ENCODE assay signal across 14 cellular contexts in the genomic region with DNA sequence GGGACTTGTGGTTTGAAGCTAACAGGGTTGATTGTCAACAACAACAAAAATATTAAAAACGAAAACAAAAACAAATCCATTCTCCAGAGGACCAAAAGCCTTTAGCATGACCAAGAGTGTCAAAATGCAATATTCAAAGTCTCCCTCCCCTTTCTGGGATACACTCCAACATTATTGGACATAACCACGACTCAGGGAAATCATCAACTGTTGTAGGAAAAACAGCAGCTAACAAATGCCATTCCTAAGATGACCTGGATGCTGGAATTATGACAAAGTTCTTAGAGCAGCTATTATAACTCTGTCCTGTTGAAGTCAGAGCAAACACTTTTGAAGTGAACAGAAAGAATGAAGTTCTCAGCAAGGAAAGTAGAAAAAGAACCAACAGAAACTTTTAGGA.
DNase-seq lines count a peak whose midpoint lies in the region; ATAC-seq and TF ChIP-seq lines count a peak whose summit lies in the region.
"Had no signal": no experiment of that assay in that cellular context is flagged by ENCODE, and none has a peak within 500 bp of the region (broad histone marks: within the 10 kb centered on the region; RNA-seq: fewer than 3 reads in every experiment).

No MANE protein-coding gene starts in this region.

- DNase-seq in AG10803 (ENCODE audit: low read depth) = peak; percentile 85
- DNase-seq in HT1080 (ENCODE audit: low read depth) = peak; percentile 8
- peak; percentile 50 for DNase-seq in choroid plexus epithelial cell (ENCODE audit: low read depth)
- DNase-seq in myocyte (ENCODE audit: low read depth) = peak; percentile 67
- DNase-seq in GM19238 (ENCODE audit: insufficient read length, low spot score) = no peak
- DNase-seq: activated CD4-positive, alpha-beta T cell treated with anti-CD3 and anti-CD28 coated beads for 48 hours; C1 segment of cervical spinal cord; GOT3; stimulated activated naive CD4-positive, alpha-beta T cell; uterus had no signal

- H3K4me3 ChIP-seq in AG10803 (ENCODE audit: low read length) (no peak overlapping the region), choroid plexus epithelial cell (ENCODE audit: low read depth, low read length) (no peak overlapping the region)
- H3K4me3 ChIP-seq: hepatocyte, uterus had no signal

- ATAC-seq in GM19351 (IDR thresholded peaks at IDR 0.05; ENCODE audit: unreplicated experiment) (no peak), GM19463 (IDR thresholded peaks at IDR 0.05; ENCODE audit: unreplicated experiment) (no peak), GM19467 (IDR thresholded peaks at IDR 0.05; ENCODE audit: unreplicated experiment) (no peak)

- TF ChIP-seq CTCF in AG10803 (conservative IDR thresholded peaks at IDR 0.05; ENCODE audit: low read length) = no peak
- no peak for TF ChIP-seq CTCF in choroid plexus epithelial cell (conservative IDR thresholded peaks at IDR 0.05; ENCODE audit: low read depth, low read length)
